Comparison of ENCODE assay signal across 37 cellular contexts in genomic region chr11:118113031-118113430, GRCh38. TPM values are rescaled to one million over a fixed set of nuclear protein-coding genes. Genes with fewer than 3 reads are reported as not detected.
"Had no signal": no experiment of that assay in that cellular context is flagged by ENCODE, and none has a peak within 500 bp of the region (broad histone marks: within the 10 kb centered on the region; RNA-seq: fewer than 3 reads in every experiment).

No MANE protein-coding gene starts in this region.

- H3K4me3 Mint-ChIP-seq: activated B cell treated with CpG ODN at 0.5 μM for 24 hours; activated CD4-positive, alpha-beta memory T cell treated with anti-CD3 and anti-CD28 coated beads for 36 hours; activated CD4-positive, alpha-beta T cell treated with anti-CD3 and anti-CD28 coated beads, Interleukin-2, amount 10 ng/mL, durations not matched to agents 24 days and 14 days; activated CD8-positive, alpha-beta T cell treated with anti-CD3 and anti-CD28 coated beads for 36 hours; activated naive CD4-positive, alpha-beta T cell treated with anti-CD3 and anti-CD28 coated beads for 36 hours; activated naive CD8-positive, alpha-beta T cell treated with anti-CD3 and anti-CD28 coated beads for 36 hours; activated T-cell treated with anti-CD3 and anti-CD28 coated beads, Interleukin-2, amount 50 U/mL, for 4 hours; activated T-cell treated with anti-CD3 and anti-CD28 coated beads, Interleukin-2, amount 50 U/mL, for 72 hours; activated T-helper 1 cell treated with anti-CD3 and anti-CD28 coated beads, Interleukin-12 subunit alpha, Interleukin-12 subunit beta, Interleukin-2, Interleukin-4 antibody, amounts not matched to agents 30 ng/mL and 10 ng/mL and 1 ng/mL, durations not matched to agents 14 hours and 24 hours and 36 hours; activated T-helper 17 cell treated with anti-CD3 and anti-CD28 coated beads, Interleukin-2, amount 50 U/mL, for 72 hours; T-helper 1 cell treated with Interleukin-12 subunit alpha and Interleukin-12 subunit beta and Interleukin-4 antibody, amounts not matched to agents 30 μg/mL and 1 μg/mL, for 36 hours; T-helper 2 cell treated with Interferon-gamma antibody and Interleukin-4, amounts not matched to agents 5 μg/mL and 100 μg/mL, for 36 hours had no signal

- H3K27me3 Mint-ChIP-seq: activated CD8-positive, alpha-beta T cell treated with anti-CD3 and anti-CD28 coated beads for 36 hours had no signal

- ATAC-seq: activated CD8-positive, alpha-beta T cell treated with anti-CD3 and anti-CD28 coated beads for 36 hours; activated naive CD4-positive, alpha-beta T cell treated with anti-CD3 and anti-CD28 coated beads, Interleukin-2, amount 50 U/mL, for 72 hours; activated T-cell treated with anti-CD3 and anti-CD28 coated beads, Interleukin-2, amount 50 U/mL, for 4 hours; activated T-cell treated with anti-CD3 and anti-CD28 coated beads, Interleukin-2, amount 50 U/mL, for 72 hours; activated T-helper 17 cell treated with anti-CD3 and anti-CD28 coated beads, Interleukin-2, amount 50 U/mL, for 72 hours; body of pancreas had no signal

- H3K4me1 ChIP-seq: adrenal gland, body of pancreas, breast epithelium had no signal

- H3K27ac Mint-ChIP-seq: activated B cell treated with CpG ODN at 0.5 μM for 24 hours; activated CD4-positive, alpha-beta memory T cell treated with anti-CD3 and anti-CD28 coated beads for 36 hours; activated CD4-positive, alpha-beta T cell treated with anti-CD3 and anti-CD28 coated beads, Interleukin-2, amount 10 ng/mL, durations not matched to agents 24 days and 14 days; activated CD8-positive, alpha-beta T cell treated with anti-CD3 and anti-CD28 coated beads for 36 hours; activated naive CD4-positive, alpha-beta T cell treated with anti-CD3 and anti-CD28 coated beads for 36 hours; activated naive CD8-positive, alpha-beta T cell treated with anti-CD3 and anti-CD28 coated beads for 36 hours; activated T-cell treated with anti-CD3 and anti-CD28 coated beads, Interleukin-2, amount 50 U/mL, for 72 hours; activated T-helper 1 cell treated with anti-CD3 and anti-CD28 coated beads, Interleukin-12 subunit alpha, Interleukin-12 subunit beta, Interleukin-2, Interleukin-4 antibody, amounts not matched to agents 30 ng/mL and 10 ng/mL and 1 ng/mL, durations not matched to agents 14 hours and 24 hours and 36 hours; activated T-helper 17 cell treated with anti-CD3 and anti-CD28 coated beads, Interleukin-2, amount 50 U/mL, for 72 hours; T-helper 1 cell treated with Interleukin-12 subunit alpha and Interleukin-12 subunit beta and Interleukin-4 antibody, amounts not matched to agents 30 μg/mL and 1 μg/mL, for 36 hours; T-helper 2 cell treated with Interferon-gamma antibody and Interleukin-4, amounts not matched to agents 5 μg/mL and 100 μg/mL, for 36 hours had no signal

- H3K4me3 ChIP-seq: adrenal gland, body of pancreas, breast epithelium had no signal

- H3K36me3 ChIP-seq: adrenal gland, brain microvascular endothelial cell, breast epithelium had no signal

- H3K9me3 Mint-ChIP-seq: activated B cell treated with CpG ODN at 0.5 μM for 24 hours; activated CD4-positive, alpha-beta memory T cell treated with anti-CD3 and anti-CD28 coated beads for 36 hours; activated CD4-positive, alpha-beta T cell treated with anti-CD3 and anti-CD28 coated beads, Interleukin-2, amount 10 ng/mL, durations not matched to agents 24 days and 14 days; activated CD8-positive, alpha-beta T cell treated with anti-CD3 and anti-CD28 coated beads for 36 hours; activated naive CD4-positive, alpha-beta T cell treated with anti-CD3 and anti-CD28 coated beads for 36 hours; activated naive CD4-positive, alpha-beta T cell treated with anti-CD3 and anti-CD28 coated beads, Interleukin-2, amount 50 U/mL, for 72 hours; activated naive CD8-positive, alpha-beta T cell treated with anti-CD3 and anti-CD28 coated beads for 36 hours; activated T-cell treated with anti-CD3 and anti-CD28 coated beads, Interleukin-2, amount 50 U/mL, for 4 hours; activated T-cell treated with anti-CD3 and anti-CD28 coated beads, Interleukin-2, amount 50 U/mL, for 72 hours; activated T-helper 1 cell treated with anti-CD3 and anti-CD28 coated beads, Interleukin-12 subunit alpha, Interleukin-12 subunit beta, Interleukin-2, Interleukin-4 antibody, amounts not matched to agents 30 ng/mL and 10 ng/mL and 1 ng/mL, durations not matched to agents 14 hours and 24 hours and 36 hours; activated T-helper 17 cell treated with anti-CD3 and anti-CD28 coated beads, Interleukin-2, amount 50 U/mL, for 72 hours; T-helper 1 cell treated with Interleukin-12 subunit alpha and Interleukin-12 subunit beta and Interleukin-4 antibody, amounts not matched to agents 30 μg/mL and 1 μg/mL, for 36 hours; T-helper 2 cell treated with Interferon-gamma antibody and Interleukin-4, amounts not matched to agents 5 μg/mL and 100 μg/mL, for 36 hours had no signal

- H3K9me3 ChIP-seq: adrenal gland, body of pancreas, breast epithelium had no signal

- H3K36me3 Mint-ChIP-seq: activated CD4-positive, alpha-beta memory T cell treated with anti-CD3 and anti-CD28 coated beads for 36 hours; activated naive CD4-positive, alpha-beta T cell treated with anti-CD3 and anti-CD28 coated beads, Interleukin-2, amount 50 U/mL, for 72 hours; activated naive CD8-positive, alpha-beta T cell treated with anti-CD3 and anti-CD28 coated beads for 36 hours had no signal

- H3K27me3 ChIP-seq: adrenal gland, body of pancreas, brain microvascular endothelial cell had no signal

- H3K27ac ChIP-seq: adrenal gland, body of pancreas, brain microvascular endothelial cell, breast epithelium, VCaP had no signal

- DNase-seq: activated B cell treated with CpG ODN at 0.5 μM for 24 hours; activated CD4-positive, alpha-beta memory T cell treated with anti-CD3 and anti-CD28 coated beads for 36 hours; activated CD4-positive, alpha-beta T cell treated with anti-CD3 and anti-CD28 coated beads for 4 hours; activated CD4-positive, alpha-beta T cell treated with anti-CD3 and anti-CD28 coated beads, Interleukin-2, amount 10 ng/mL, durations not matched to agents 24 days and 14 days; activated CD4-positive, alpha-beta T cell treated with anti-CD3 and anti-CD28 coated beads, Interleukin-2, amount 50 U/mL, for 1 hour; activated CD4-positive, alpha-beta T cell treated with anti-CD3 and anti-CD28 coated beads, Interleukin-2, amount 50 U/mL, for 4 hours; activated CD4-positive, CD25-positive, alpha-beta regulatory T cell treated with anti-CD3 and anti-CD28 coated beads, Interleukin-2, amount 50 U/mL, for 72 hours; activated CD8-positive, alpha-beta memory T cell treated with anti-CD3 and anti-CD28 coated beads, Interleukin-2, amount 50 U/mL, for 4 hours; activated CD8-positive, alpha-beta T cell treated with anti-CD3 and anti-CD28 coated beads for 36 hours; activated gamma-delta T cell treated with Interleukin-2 at 50 U/mL for 16 hours; activated naive CD4-positive, alpha-beta T cell; activated naive CD4-positive, alpha-beta T cell treated with anti-CD3 and anti-CD28 coated beads for 36 hours; activated naive CD4-positive, alpha-beta T cell treated with anti-CD3 and anti-CD28 coated beads, Interleukin-2, amount 50 U/mL, for 16 hours; activated naive CD8-positive, alpha-beta T cell treated with anti-CD3 and anti-CD28 coated beads for 36 hours; activated T-cell treated with anti-CD3 and anti-CD28 coated beads for 4 hours; activated T-cell treated with anti-CD3 and anti-CD28 coated beads, Interleukin-2, amount 50 U/mL, for 1 hour; activated T-cell treated with anti-CD3 and anti-CD28 coated beads, Interleukin-2, amount 50 U/mL, for 4 hours; activated T-cell treated with anti-CD3 and anti-CD28 coated beads, Interleukin-2, amount 50 U/mL, for 72 hours; adrenal gland; amniotic stem cell; aorta; body of pancreas; brain microvascular endothelial cell; central memory CD4-positive, alpha-beta T cell; SW 1271; T-helper 1 cell; T-helper 2 cell; T-helper 9 cell had no signal

RNA-seq across cellular contexts. Expression of gene SMIM35, which starts 26.3 kb away (rescaled TPM):
- total RNA-seq: activated naive CD4-positive, alpha-beta T cell treated with anti-CD3 and anti-CD28 coated beads for 36 hours; activated naive CD4-positive, alpha-beta T cell treated with anti-CD3 and anti-CD28 coated beads, Interleukin-2, amount 50 U/mL, for 72 hours; activated naive CD8-positive, alpha-beta T cell treated with anti-CD3 and anti-CD28 coated beads for 36 hours; activated T-cell treated with anti-CD3 and anti-CD28 coated beads, Interleukin-2, amount 50 U/mL, for 4 hours; activated T-helper 17 cell treated with anti-CD3 and anti-CD28 coated beads, Interleukin-2, amount 50 U/mL, for 72 hours; astrocyte; body of pancreas; breast epithelium had no signal
- polyA plus RNA-seq: aorta had no signal

RNA-seq across cellular contexts. Expression of gene TMPRSS4, which starts 36.2 kb away (rescaled TPM):
- total RNA-seq: activated B cell treated with CpG ODN at 0.5 μM for 24 hours; activated CD4-positive, alpha-beta memory T cell treated with anti-CD3 and anti-CD28 coated beads for 36 hours; activated CD4-positive, alpha-beta T cell treated with anti-CD3 and anti-CD28 coated beads, Interleukin-2, amount 10 ng/mL, durations not matched to agents 24 days and 14 days; activated CD8-positive, alpha-beta memory T cell treated with anti-CD3 and anti-CD28 coated beads for 36 hours; activated CD8-positive, alpha-beta T cell treated with anti-CD3 and anti-CD28 coated beads for 36 hours; activated naive CD4-positive, alpha-beta T cell treated with anti-CD3 and anti-CD28 coated beads for 36 hours; activated naive CD4-positive, alpha-beta T cell treated with anti-CD3 and anti-CD28 coated beads, Interleukin-2, amount 50 U/mL, for 72 hours; activated naive CD8-positive, alpha-beta T cell treated with anti-CD3 and anti-CD28 coated beads for 36 hours; activated T-helper 1 cell treated with anti-CD3 and anti-CD28 coated beads, Interleukin-12 subunit alpha, Interleukin-12 subunit beta, Interleukin-2, Interleukin-4 antibody, amounts not matched to agents 30 ng/mL and 10 ng/mL and 1 ng/mL, durations not matched to agents 14 hours and 24 hours and 36 hours; astrocyte had no signal

RNA-seq across cellular contexts. Expression of gene SCN4B, which starts 39.6 kb away (rescaled TPM):
- total RNA-seq: activated B cell treated with CpG ODN at 0.5 μM for 24 hours; activated T-cell treated with anti-CD3 and anti-CD28 coated beads, Interleukin-2, amount 50 U/mL, for 4 hours had no signal
